In genomic region chr11:116792869-116793475, GRCh38 we compare ENCODE assay signal across 11 cellular contexts. TPM values are rescaled to one million over a fixed set of nuclear protein-coding genes. Genes with fewer than 3 reads are reported as not detected.
DNase-seq lines count a peak whose midpoint lies in the region; ATAC-seq, FAIRE-seq and TF ChIP-seq lines count a peak whose summit lies in the region.
"Had no signal": no experiment of that assay in that cellular context is flagged by ENCODE, and none has a peak within 500 bp of the region (broad histone marks: within the 10 kb centered on the region; RNA-seq: fewer than 3 reads in every experiment).

No MANE protein-coding gene starts in this region.

- H3K4me3 ChIP-seq in adipocyte (ENCODE audit: low read length) = peak overlapping the region; percentile 4
- H3K4me3 ChIP-seq in liver (ENCODE audit: low read depth in 1 of 3, low read length in 3 of 3) = peak overlapping the region in 1 of 3 donors; percentile 0
- H3K4me3 ChIP-seq in smooth muscle cell = no peak overlapping the region
- H3K4me3 ChIP-seq: GM12878 had no signal

- H3K79me2 ChIP-seq in smooth muscle cell (ENCODE audit: low read depth) = no peaks in the 10 kb centered on the region

- DNase-seq in GM19239 (ENCODE audit: insufficient read length, low spot score) (no peak), adipocyte (ENCODE audit: low read depth) (peak; percentile 30), left cardiac atrium (no peak), smooth muscle cell (lab: John Stamatoyannopoulos, UW; ENCODE audit: unreplicated experiment) (no peak)
- no peak for DNase-seq in stimulated activated CD4-positive, alpha-beta T cell treated with anti-CD3 and anti-CD28 coated beads, Interleukin-4, amount 100 ng/mL, for 1 hour
- DNase-seq: activated CD8-positive, alpha-beta memory T cell treated with anti-CD3 and anti-CD28 coated beads for 24 hours; naive thymus-derived CD4-positive, alpha-beta T cell; NCI-H1105 treated with DMSO at 0.1 percent for 48 hours; stimulated activated CD4-positive, alpha-beta T cell treated with anti-CD3 and anti-CD28 coated beads, Interleukin-12 subunit alpha, Interleukin-12 subunit beta, amount 100 ng/mL, for 4 hours had no signal

- H2AFZ ChIP-seq in smooth muscle cell (ENCODE audit: low read depth) = no peak overlapping the region

- 46% methylated on average over 6 of the region's 6 CpGs for WGBS in liver
- WGBS in smooth muscle cell (ENCODE audit: low lambda C conversion rate) = 77% methylated on average over 6 of the region's 6 CpGs

- FAIRE-seq in GM19239 (lab: Jason Lieb, UNC) = peak; percentile 44
- FAIRE-seq: GM12878 had no signal

- H3K27ac ChIP-seq in liver (ENCODE audit: low read depth in 1 of 2, low read length in 2 of 2) (peak overlapping the region; percentile 73 to 84), smooth muscle cell (ENCODE audit: low read depth) (no peak overlapping the region)

- H3K9me3 ChIP-seq in adipocyte (ENCODE audit: control insufficient read depth, low read length) (no peaks in the 10 kb centered on the region), liver (ENCODE audit: control insufficient read depth in 4 of 4, low read length in 3 of 4) (no peaks in the 10 kb centered on the region), smooth muscle cell (replicated peaks; ENCODE audit: low read depth) (no peaks in the 10 kb centered on the region)

- H3F3A ChIP-seq in smooth muscle cell (ENCODE audit: low read depth) = no peaks in the 10 kb centered on the region

- H3K27me3 ChIP-seq in adipocyte (replicated peaks; ENCODE audit: control insufficient read depth, insufficient read depth, low read length) = no peaks in the 10 kb centered on the region
- H3K27me3 ChIP-seq in liver (ENCODE audit: control insufficient read depth in 4 of 4, insufficient read depth in 4 of 4, low read length in 3 of 4) = no peaks in the 10 kb centered on the region
- no peaks in the 10 kb centered on the region for H3K27me3 ChIP-seq in smooth muscle cell (ENCODE audit: low read depth)

- no peaks in the 10 kb centered on the region for H3K36me3 ChIP-seq in adipocyte (ENCODE audit: control insufficient read depth, insufficient read depth, low read length, severe bottlenecking)
- H3K36me3 ChIP-seq in liver (ENCODE audit: control insufficient read depth in 4 of 4, insufficient read depth in 3 of 4, low read depth in 1 of 4, low read length in 3 of 4) = peaks cover 0 to 2% (median 0%) of the 10 kb centered on the region in 4 donors
- H3K36me3 ChIP-seq in smooth muscle cell (ENCODE audit: low read depth) = no peaks in the 10 kb centered on the region

- no peak for ATAC-seq in left cardiac atrium
- ATAC-seq: naive thymus-derived CD4-positive, alpha-beta T cell had no signal

- H3K4me1 ChIP-seq in adipocyte (ENCODE audit: control insufficient read depth, insufficient read depth, low read length) = peaks cover 34% of the 10 kb centered on the region
- H3K4me1 ChIP-seq in liver (ENCODE audit: control insufficient read depth in 4 of 4, insufficient read depth in 4 of 4, low read length in 3 of 4) = peaks cover 3 to 59% (median 48%) of the 10 kb centered on the region in 4 donors
- peaks cover 5% of the 10 kb centered on the region for H3K4me1 ChIP-seq in smooth muscle cell (ENCODE audit: low read depth)

- TF ChIP-seq CTCF in liver (IDR thresholded peaks at IDR 0.05; ENCODE audit: low read depth, low read length, missing input control) (no peak), smooth muscle cell (IDR thresholded peaks at IDR 0.05; ENCODE audit: borderline replicate concordance, insufficient read depth, poor library complexity, severe bottlenecking) (no peak)

- TF ChIP-seq RAD21 in liver (IDR thresholded peaks at IDR 0.05) = no peak

- H4K20me1 ChIP-seq in smooth muscle cell (ENCODE audit: low read depth) = no peaks in the 10 kb centered on the region

- intact Hi-C loops in left cardiac atrium (cut with DNase I) = loop anchor here (5.0 kb wide), 3 partner anchors 39 to 434 kb away; no protein-coding TSS in a partner anchor

- H3K9ac ChIP-seq in adipocyte (ENCODE audit: low read length) (peak overlapping the region; percentile 39), liver (ENCODE audit: low read depth in 1 of 2, low read length in 2 of 2) (peak overlapping the region in 1 of 2 donors; percentile 15), smooth muscle cell (ENCODE audit: low read depth) (no peak overlapping the region)

- no peak overlapping the region for H3K4me2 ChIP-seq in smooth muscle cell

TF ChIP-seq in liver, 16 proteins besides CTCF, POLR2A, EP300 and RAD21 (continues in another document):
- no peak for TF ChIP-seq REST (IDR thresholded peaks at IDR 0.05)
- TF ChIP-seq JUND (IDR thresholded peaks at IDR 0.05) = no peak
- no peak for TF ChIP-seq FOXA1 (IDR thresholded peaks at IDR 0.05)
- TF ChIP-seq ATF3 (IDR thresholded peaks at IDR 0.05) = no peak
- TF ChIP-seq HNF4A (conservative IDR thresholded peaks at IDR 0.05) = no peak
- no peak for TF ChIP-seq YY1 (IDR thresholded peaks at IDR 0.05)
- TF ChIP-seq RXRA (IDR thresholded peaks at IDR 0.05) = no peak
- TF ChIP-seq GABPA (IDR thresholded peaks at IDR 0.05 in 1 of 2, conservative IDR thresholded peaks at IDR 0.05 in 1 of 2) = no peak
- TF ChIP-seq SP1 (IDR thresholded peaks at IDR 0.05) = no peak
- no peak for TF ChIP-seq FOXA2 (IDR thresholded peaks at IDR 0.05)
- no peak for TF ChIP-seq ZBTB33 (IDR thresholded peaks at IDR 0.05)
- no peak for TF ChIP-seq NR2F2 (IDR thresholded peaks at IDR 0.05)
- TF ChIP-seq EGR1 (IDR thresholded peaks at IDR 0.05; ENCODE audit: low read depth in 2 of 2) = no peak
- no peak for TF ChIP-seq HNF4G (IDR thresholded peaks at IDR 0.05)
- no peak for TF ChIP-seq TAF1 (conservative IDR thresholded peaks at IDR 0.05)

RNA-seq across cellular contexts. Expression of gene APOA5, which starts 1.3 kb away (rescaled TPM):
- total RNA-seq in liver = 1,000 to 10,000 TPM in 1 of 2 donors, 1 to 10 TPM in 1; 7.3 to 1,045 TPM
- polyA plus RNA-seq in liver = 100 to 1,000 TPM; 481 to 996 TPM
- total RNA-seq in left cardiac atrium = not detected
- total RNA-seq in smooth muscle cell = not detected in 2 replicates
- polyA plus RNA-seq in smooth muscle cell = not detected in 2 replicates
- total RNA-seq: naive thymus-derived CD4-positive, alpha-beta T cell had no signal
- polyA plus RNA-seq: GM12878; naive thymus-derived CD4-positive, alpha-beta T cell had no signal

RNA-seq across cellular contexts. Expression of gene ZPR1, which starts 5.1 kb away (rescaled TPM):
- total RNA-seq in liver = 10 to 100 TPM in 1 of 2 donors, 1 to 10 TPM in 1; 9.4 to 56.1 TPM
- polyA plus RNA-seq in liver = 10 to 100 TPM; 17.9 to 18.8 TPM
- 10 to 100 TPM; 23.0 to 33.9 TPM for total RNA-seq in left cardiac atrium
- 26.2 and 34.8 TPM in 2 replicates for total RNA-seq in smooth muscle cell
- polyA plus RNA-seq in smooth muscle cell = 34.2 and 48.5 TPM in 2 replicates

RNA-seq across cellular contexts. Expression of gene BUD13, which starts 20.2 kb away (rescaled TPM):
- total RNA-seq in liver = 1 to 10 TPM; 5.9 to 7.4 TPM
- polyA plus RNA-seq in liver = 1 to 10 TPM; 3.9 to 4.4 TPM
- 1 to 10 TPM; 8.1 to 8.2 TPM for total RNA-seq in left cardiac atrium
- 13.4 and 13.8 TPM in 2 replicates for total RNA-seq in smooth muscle cell
- 10.9 and 15.7 TPM in 2 replicates for polyA plus RNA-seq in smooth muscle cell

RNA-seq across cellular contexts. Expression of gene APOA4, which starts 30.1 kb away (rescaled TPM):
- total RNA-seq in liver = 100 to 1,000 TPM in 1 of 2 donors, under 1 TPM in 1; 0.89 to 171 TPM
- 100 to 1,000 TPM in 1 of 2 donors, 10 to 100 TPM in 1; 90.5 to 382 TPM for polyA plus RNA-seq in liver
- total RNA-seq in left cardiac atrium = not detected
- total RNA-seq in smooth muscle cell = not detected in 2 replicates
- 0.14 and 0.15 TPM in 2 replicates for polyA plus RNA-seq in smooth muscle cell
- total RNA-seq: GM12878; naive thymus-derived CD4-positive, alpha-beta T cell had no signal
- polyA plus RNA-seq: GM12878; naive thymus-derived CD4-positive, alpha-beta T cell had no signal

RNA-seq across cellular contexts. Expression of gene APOC3, which starts 36.7 kb away (rescaled TPM):
- total RNA-seq in liver (1,000 to 10,000 TPM in 1 of 2 donors, 100 to 1,000 TPM in 1; 608 to 5,828 TPM), left cardiac atrium (not detected), smooth muscle cell (not detected in 2 replicates)
- polyA plus RNA-seq in liver (over 10,000 TPM; 12,787 to 24,129 TPM), smooth muscle cell (0.54 and 1.1 TPM in 2 replicates)
- total RNA-seq: naive thymus-derived CD4-positive, alpha-beta T cell had no signal
- polyA plus RNA-seq: GM12878; naive thymus-derived CD4-positive, alpha-beta T cell had no signal
